Comparison of ENCODE assay signal across 32 cellular contexts in genomic region chr4:127559981-127560380, GRCh38.
"Had no signal": no experiment of that assay in that cellular context is flagged by ENCODE, and none has a peak within 500 bp of the region (broad histone marks: within the 10 kb centered on the region; RNA-seq: fewer than 3 reads in every experiment).

No MANE protein-coding gene starts in this region.

- H3K27me3 ChIP-seq: adrenal gland, body of pancreas, esophagus muscularis mucosa, gastroesophageal sphincter had no signal

- H3K27ac Mint-ChIP-seq: activated B cell treated with CpG ODN at 0.5 μM for 24 hours; activated CD8-positive, alpha-beta T cell treated with anti-CD3 and anti-CD28 coated beads for 36 hours; activated naive CD4-positive, alpha-beta T cell treated with anti-CD3 and anti-CD28 coated beads, Interleukin-2, amount 50 U/mL, for 24 hours; activated naive CD8-positive, alpha-beta T cell treated with anti-CD3 and anti-CD28 coated beads for 36 hours; activated naive CD8-positive, alpha-beta T cell treated with anti-CD3 and anti-CD28 coated beads, Interleukin-2, amount 50 U/mL, for 24 hours; activated T-helper 17 cell treated with anti-CD3 and anti-CD28 coated beads, Interleukin-2, amount 50 U/mL, for 72 hours; effector memory CD8-positive, alpha-beta T cell; T-helper 17 cell; T-helper 2 cell treated with Interferon-gamma antibody and Interleukin-4, amounts not matched to agents 5 μg/mL and 100 μg/mL, for 36 hours had no signal

- H3K36me3 ChIP-seq: adrenal gland, esophagus muscularis mucosa, gastroesophageal sphincter, WERI-Rb-1 had no signal

- ATAC-seq: activated CD4-positive, CD25-positive, alpha-beta regulatory T cell treated with anti-CD3 and anti-CD28 coated beads, Interleukin-2, amount 50 U/mL, for 24 hours; activated CD8-positive, alpha-beta T cell treated with anti-CD3 and anti-CD28 coated beads for 36 hours; activated naive CD8-positive, alpha-beta T cell treated with anti-CD3 and anti-CD28 coated beads, Interleukin-2, amount 50 U/mL, for 24 hours; activated T-helper 17 cell treated with anti-CD3 and anti-CD28 coated beads, Interleukin-2, amount 50 U/mL, for 72 hours; body of pancreas; effector memory CD8-positive, alpha-beta T cell; gastroesophageal sphincter; T-helper 17 cell had no signal

- H3K4me3 Mint-ChIP-seq: activated B cell treated with CpG ODN at 0.5 μM for 24 hours; activated CD8-positive, alpha-beta T cell treated with anti-CD3 and anti-CD28 coated beads for 36 hours; activated naive CD4-positive, alpha-beta T cell treated with anti-CD3 and anti-CD28 coated beads, Interleukin-2, amount 50 U/mL, for 24 hours; activated naive CD8-positive, alpha-beta T cell treated with anti-CD3 and anti-CD28 coated beads for 36 hours; activated naive CD8-positive, alpha-beta T cell treated with anti-CD3 and anti-CD28 coated beads, Interleukin-2, amount 50 U/mL, for 24 hours; activated T-cell treated with anti-CD3 and anti-CD28 coated beads, Interleukin-2, amount 50 U/mL, for 4 hours; activated T-helper 17 cell treated with anti-CD3 and anti-CD28 coated beads, Interleukin-2, amount 50 U/mL, for 72 hours; effector memory CD8-positive, alpha-beta T cell; T-helper 17 cell; T-helper 2 cell treated with Interferon-gamma antibody and Interleukin-4, amounts not matched to agents 5 μg/mL and 100 μg/mL, for 36 hours had no signal

- DNase-seq: activated B cell treated with CpG ODN at 0.5 μM for 24 hours; activated CD4-positive, alpha-beta T cell treated with anti-CD3 and anti-CD28 coated beads for 48 hours; activated CD4-positive, alpha-beta T cell treated with anti-CD3 and anti-CD28 coated beads, Interleukin-2, amount 50 U/mL, for 1 hour; activated CD4-positive, alpha-beta T cell treated with anti-CD3 and anti-CD28 coated beads, Interleukin-2, amount 50 U/mL, for 48 hours; activated CD8-positive, alpha-beta memory T cell treated with anti-CD3 and anti-CD28 coated beads for 24 hours; activated CD8-positive, alpha-beta T cell treated with anti-CD3 and anti-CD28 coated beads for 36 hours; activated effector memory CD4-positive, alpha-beta T cell treated with Interleukin-2 at 50 U/mL for 16 hours; activated gamma-delta T cell treated with Interleukin-2 at 50 U/mL for 16 hours; activated naive CD4-positive, alpha-beta T cell treated with Interleukin-2 at 50 U/mL for 16 hours; activated naive CD8-positive, alpha-beta T cell treated with anti-CD3 and anti-CD28 coated beads for 36 hours; activated naive CD8-positive, alpha-beta T cell treated with anti-CD3 and anti-CD28 coated beads, Interleukin-2, amount 50 U/mL, for 24 hours; activated T-cell treated with anti-CD3 and anti-CD28 coated beads, Interleukin-2, amount 50 U/mL, for 4 hours; adrenal gland; amygdala; body of pancreas; caudate nucleus; cortex of kidney; dermis blood vessel endothelial cell; effector CD4-positive, alpha-beta T cell; effector memory CD8-positive, alpha-beta T cell; erythroblast; foreskin melanocyte; T-helper 1 cell; T-helper 17 cell; T1000; WERI-Rb-1 had no signal

- H3K4me3 ChIP-seq: adrenal gland, body of pancreas, esophagus muscularis mucosa, gastroesophageal sphincter had no signal

- H3K4me1 Mint-ChIP-seq: activated B cell treated with CpG ODN at 0.5 μM for 24 hours; activated naive CD4-positive, alpha-beta T cell treated with anti-CD3 and anti-CD28 coated beads, Interleukin-2, amount 50 U/mL, for 24 hours; activated naive CD8-positive, alpha-beta T cell treated with anti-CD3 and anti-CD28 coated beads for 36 hours; activated naive CD8-positive, alpha-beta T cell treated with anti-CD3 and anti-CD28 coated beads, Interleukin-2, amount 50 U/mL, for 24 hours; activated T-helper 17 cell treated with anti-CD3 and anti-CD28 coated beads, Interleukin-2, amount 50 U/mL, for 72 hours; T-helper 17 cell had no signal

- H3K36me3 Mint-ChIP-seq: activated naive CD4-positive, alpha-beta T cell treated with anti-CD3 and anti-CD28 coated beads, Interleukin-2, amount 50 U/mL, for 24 hours; activated naive CD8-positive, alpha-beta T cell treated with anti-CD3 and anti-CD28 coated beads for 36 hours had no signal

- H3K27ac ChIP-seq: adrenal gland, body of pancreas, esophagus muscularis mucosa, gastroesophageal sphincter, WERI-Rb-1 had no signal

- H3K4me1 ChIP-seq: adrenal gland, body of pancreas, esophagus muscularis mucosa, gastroesophageal sphincter had no signal

- H3K9me3 ChIP-seq: adrenal gland, body of pancreas, esophagus muscularis mucosa, gastroesophageal sphincter had no signal

- H3K27me3 Mint-ChIP-seq: activated B cell treated with CpG ODN at 0.5 μM for 24 hours; activated CD8-positive, alpha-beta T cell treated with anti-CD3 and anti-CD28 coated beads for 36 hours; activated naive CD4-positive, alpha-beta T cell treated with anti-CD3 and anti-CD28 coated beads, Interleukin-2, amount 50 U/mL, for 24 hours; activated naive CD8-positive, alpha-beta T cell treated with anti-CD3 and anti-CD28 coated beads for 36 hours; activated naive CD8-positive, alpha-beta T cell treated with anti-CD3 and anti-CD28 coated beads, Interleukin-2, amount 50 U/mL, for 24 hours; activated T-helper 17 cell treated with anti-CD3 and anti-CD28 coated beads, Interleukin-2, amount 50 U/mL, for 72 hours; effector memory CD8-positive, alpha-beta T cell; T-helper 17 cell had no signal

- H3K9me3 Mint-ChIP-seq: activated B cell treated with CpG ODN at 0.5 μM for 24 hours; activated CD8-positive, alpha-beta T cell treated with anti-CD3 and anti-CD28 coated beads for 36 hours; activated naive CD4-positive, alpha-beta T cell treated with anti-CD3 and anti-CD28 coated beads, Interleukin-2, amount 50 U/mL, for 24 hours; activated naive CD8-positive, alpha-beta T cell treated with anti-CD3 and anti-CD28 coated beads for 36 hours; activated naive CD8-positive, alpha-beta T cell treated with anti-CD3 and anti-CD28 coated beads, Interleukin-2, amount 50 U/mL, for 24 hours; activated T-cell treated with anti-CD3 and anti-CD28 coated beads, Interleukin-2, amount 50 U/mL, for 4 hours; activated T-helper 17 cell treated with anti-CD3 and anti-CD28 coated beads, Interleukin-2, amount 50 U/mL, for 72 hours; effector memory CD8-positive, alpha-beta T cell; T-helper 2 cell treated with Interferon-gamma antibody and Interleukin-4, amounts not matched to agents 5 μg/mL and 100 μg/mL, for 36 hours had no signal
